11 cellular contexts compared by ENCODE assay signal in the genomic region with DNA sequence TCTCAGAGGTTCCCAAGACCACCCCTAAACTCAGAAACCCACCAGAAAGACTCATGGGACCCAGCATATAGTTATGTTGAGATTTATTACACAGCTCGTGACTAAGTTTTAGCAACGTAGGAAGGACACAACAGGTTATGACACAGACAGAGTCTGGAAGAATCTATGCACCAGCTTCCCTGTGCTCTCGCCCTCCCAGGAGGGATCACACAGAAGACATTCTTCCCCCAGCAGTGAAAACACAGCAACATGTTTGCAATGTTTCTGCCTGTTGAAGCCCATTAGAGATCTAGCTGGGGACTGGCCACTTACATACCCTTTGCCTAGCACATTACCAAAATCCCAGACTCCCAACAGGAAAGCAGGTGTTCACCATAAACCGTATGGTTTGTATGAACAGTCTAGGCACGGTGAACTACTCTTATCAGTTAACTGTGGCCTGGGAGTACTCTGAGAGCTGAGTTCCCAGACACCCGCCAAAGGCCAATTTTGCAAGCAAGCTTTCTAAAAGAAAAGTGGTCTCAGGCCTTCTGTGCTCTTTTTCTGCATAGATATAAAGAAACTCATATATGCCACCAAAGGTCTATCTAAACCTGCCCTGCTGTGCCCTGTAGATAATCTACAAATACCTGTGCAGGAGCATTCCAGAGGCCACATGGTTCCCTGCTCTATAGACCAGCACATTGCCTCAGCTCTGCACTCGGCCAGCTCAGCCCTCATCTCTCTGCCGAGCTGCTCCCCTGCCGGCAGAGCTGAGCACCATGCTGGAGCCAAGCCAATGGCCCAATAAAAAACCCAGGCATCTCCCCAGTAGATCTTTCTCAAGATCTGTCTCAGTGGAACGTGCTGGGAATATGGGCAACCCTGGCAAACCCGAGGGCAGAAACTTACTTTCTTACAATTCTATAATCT.
A peak's percentile ranks its signal among the peaks of the same experiment; 100 is the strongest.
DNase-seq lines count a peak whose midpoint lies in the region; ATAC-seq and TF ChIP-seq lines count a peak whose summit lies in the region.
"Had no signal": no experiment of that assay in that cellular context is flagged by ENCODE, and none has a peak within 500 bp of the region (broad histone marks: within the 10 kb centered on the region; RNA-seq: fewer than 3 reads in every experiment).

No MANE protein-coding gene starts in this region.

- no peak overlapping the region for H3K4me3 ChIP-seq in cardiac fibroblast (replicated peaks in 1 of 2; ENCODE audit: low read depth in 2 of 2, low read length in 2 of 2)
- no peak overlapping the region for H3K4me3 ChIP-seq in upper lobe of right lung
- H3K4me3 ChIP-seq: A549 had no signal

- no peaks in the 10 kb centered on the region for H3K9me3 ChIP-seq in upper lobe of right lung
- H3K9me3 ChIP-seq: A549 had no signal

- H3K4me1 ChIP-seq in upper lobe of right lung = no peaks in the 10 kb centered on the region
- H3K4me1 ChIP-seq: A549 had no signal

- TF ChIP-seq CTCF in cardiac fibroblast (IDR thresholded peaks at IDR 0.05; ENCODE audit: low read depth, low read length) (peak; percentile 44), upper lobe of right lung (IDR thresholded peaks at IDR 0.05) (no peak)

- no peak overlapping the region for H3K27ac ChIP-seq in upper lobe of right lung
- H3K27ac ChIP-seq: A549 had no signal

- intact Hi-C loops in left colon (cut with DNase I, micrococcal nuclease) (no loop called here), upper lobe of right lung (cut with DNase I) (no loop called here)

- H3K36me3 ChIP-seq in upper lobe of right lung = no peaks in the 10 kb centered on the region

- DNase-seq in NCI-H345 (lab: John Stamatoyannopoulos, UW) (peak; percentile 33), NCI-H345 treated with DMSO at 0.1 percent for 48 hours (lab: John Stamatoyannopoulos, UW; ENCODE audit: unreplicated experiment) (no peak), cardiac fibroblast (ENCODE audit: low read depth in 2 of 2) (peak; percentile 29 to 32), left colon (peak; percentile 49 to 57), upper lobe of right lung (no peak), DMS153 treated with DMSO at 0.1 percent for 48 hours (lab: John Stamatoyannopoulos, UW; ENCODE audit: unreplicated experiment) (no peak)
- DNase-seq in stimulated activated CD4-positive, alpha-beta T cell treated with anti-CD3 and anti-CD28 coated beads, Interleukin-4, amount 100 ng/mL, for 24 hours = no peak
- DNase-seq: activated CD4-positive, alpha-beta T cell treated with anti-CD3 and anti-CD28 coated beads for 36 hours; immature natural killer cell had no signal

- no peaks in the 10 kb centered on the region for H3K27me3 ChIP-seq in upper lobe of right lung

- peak; percentile 87 for ATAC-seq in left colon
- peak; percentile 77 for ATAC-seq in upper lobe of right lung
- ATAC-seq in HG03045 (IDR thresholded peaks at IDR 0.05; ENCODE audit: unreplicated experiment) = no peak
- ATAC-seq: A549; activated CD4-positive, alpha-beta T cell treated with anti-CD3 and anti-CD28 coated beads for 36 hours had no signal

Comparison
In these comparisons a context has a peak if more than half of its experiments do, and no peak if none do; other contexts are left out.
1. DNase-seq: peak in NCI-H345 (single experiment), cardiac fibroblast (2 of 2) and left colon (2 of 2); none in NCI-H345 treated with DMSO at 0.1 percent for 48 hours (single experiment), upper lobe of right lung (single experiment), stimulated activated CD4-positive, alpha-beta T cell treated with anti-CD3 and anti-CD28 coated beads, Interleukin-4, amount 100 ng/mL, for 24 hours (single experiment) and DMS153 treated with DMSO at 0.1 percent for 48 hours (single experiment).